In the genomic region with DNA sequence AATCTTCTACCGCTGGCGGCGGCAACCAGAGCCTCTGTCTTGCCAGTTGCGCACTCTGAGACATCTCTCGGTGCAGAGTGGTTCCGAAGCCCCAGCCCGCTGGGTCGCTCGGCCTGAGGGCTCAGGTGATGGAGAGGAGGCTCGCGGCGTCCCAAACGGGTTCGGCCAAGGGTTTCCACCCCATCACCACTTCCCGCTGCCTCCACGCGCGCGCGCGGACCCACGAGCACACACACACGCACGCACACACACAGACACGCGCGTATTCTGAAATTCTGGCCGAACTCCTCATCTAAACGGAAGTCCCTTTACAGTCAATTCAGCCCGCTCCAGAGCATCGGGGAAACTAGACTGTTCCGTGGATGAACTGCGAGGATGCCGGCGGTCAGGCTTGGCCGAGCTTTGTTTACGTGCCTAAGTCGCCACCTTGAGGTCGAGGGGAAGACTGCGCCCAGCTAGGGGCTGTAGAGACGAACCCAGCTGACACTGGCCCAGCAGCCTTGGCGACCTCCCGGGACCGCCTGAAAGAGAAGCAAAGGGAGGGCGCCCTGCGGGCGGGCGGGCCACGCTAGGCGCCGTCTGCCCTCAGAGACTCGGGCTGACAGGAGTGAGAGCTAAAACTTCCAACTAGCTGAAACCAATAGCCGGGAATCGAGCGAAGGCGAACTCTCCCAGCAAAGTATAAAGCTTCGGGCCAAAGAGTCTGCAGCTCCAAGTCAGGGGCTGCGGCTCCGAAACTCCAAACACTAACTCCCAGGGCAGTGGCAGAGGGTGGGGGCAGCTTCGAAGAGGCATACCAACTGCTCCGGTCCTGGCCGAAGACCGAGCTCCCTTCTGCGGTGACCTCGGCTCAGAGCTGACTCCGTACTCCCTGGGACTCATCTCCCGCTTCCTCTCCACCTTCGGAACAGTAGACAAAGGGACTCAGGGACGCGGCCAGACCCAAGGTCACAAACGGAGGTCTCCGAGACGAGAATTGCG, we compare ENCODE assay signal across 8 cellular contexts.
DNase-seq lines count a peak whose midpoint lies in the region; ATAC-seq and FAIRE-seq lines count a peak whose summit lies in the region.

No MANE protein-coding gene starts in this region.

- peak overlapping the region in 1 of 8 donors; percentile 36 for H3K27ac Mint-ChIP-seq in CD8-positive, alpha-beta memory T cell
- H3K27ac Mint-ChIP-seq in activated CD4-positive, alpha-beta memory T cell treated with anti-CD3 and anti-CD28 coated beads for 36 hours = no peak overlapping the region

- peaks cover 23 to 34% (median 32%) of the 10 kb centered on the region in 3 donors for H3K4me1 Mint-ChIP-seq in CD8-positive, alpha-beta memory T cell
- H3K4me1 Mint-ChIP-seq in activated CD4-positive, alpha-beta memory T cell treated with anti-CD3 and anti-CD28 coated beads for 36 hours (ENCODE audit: low read depth) = peaks cover 24% of the 10 kb centered on the region

- POLR2A ChIA-PET in CD8-positive, alpha-beta memory T cell (lab: Charles Lee) = no interaction called here
- POLR2A ChIA-PET in activated CD4-positive, alpha-beta memory T cell treated with anti-CD3 and anti-CD28 coated beads for 36 hours (lab: Charles Lee) = interaction anchor here (0.6 to 1.2 kb wide), 2 partner anchors 17 to 540 kb away, joined by 3 to 4 read pairs; no protein-coding TSS in a partner anchor

- H3K9ac ChIP-seq in mesenchymal stem cell (ENCODE audit: low read length) = peak overlapping the region; percentile 52

- no peak overlapping the region for H2BK5ac ChIP-seq in mesenchymal stem cell (ENCODE audit: low read depth, low read length, poor library complexity, severe bottlenecking)

- peaks cover 18% of the 10 kb centered on the region for H3K4me1 ChIP-seq in CD8-positive, alpha-beta memory T cell (ENCODE audit: insufficient read depth, low read length)
- H3K4me1 ChIP-seq in mesenchymal stem cell (ENCODE audit: control insufficient read depth, insufficient read depth, low read depth, low read length) = peaks cover 17% of the 10 kb centered on the region

- DNase-seq in CD8-positive, alpha-beta memory T cell = peak in 4 of 5 donors; percentile 19 to 55 (median 36)
- DNase-seq in NCI-H524 treated with DMSO at 0.1 percent for 48 hours (lab: John Stamatoyannopoulos, UW) = peak; percentile 48
- peak; percentile 82 for DNase-seq in activated CD4-positive, alpha-beta memory T cell treated with anti-CD3 and anti-CD28 coated beads for 36 hours
- peak; percentile 89 for DNase-seq in mesenchymal stem cell
- peak; percentile 36 for DNase-seq in stimulated activated CD8-positive, alpha-beta memory T cell treated with anti-CD3 and anti-CD28 coated beads, Interleukin-15, amount 100 ng/mL, for 1 hour (ENCODE audit: low read depth)

- H3K23ac ChIP-seq in mesenchymal stem cell (ENCODE audit: low read length in 2 of 2) = peak overlapping the region in 1 of 2 experiments; percentile 81

- CTCF ChIA-PET in CD8-positive, alpha-beta memory T cell (lab: Charles Lee) = interaction anchor here (1.2 to 2.6 kb wide), 2 partner anchors 8 to 18 kb away, joined by 3 to 9 read pairs; no protein-coding TSS in a partner anchor
- CTCF ChIA-PET in activated CD4-positive, alpha-beta memory T cell treated with anti-CD3 and anti-CD28 coated beads for 36 hours (lab: Charles Lee) = interaction anchor here (0.7 to 3.5 kb wide), 27 partner anchors 8 to 1514 kb away, joined by 3 to 25 read pairs (median 3); no protein-coding TSS in a partner anchor

- peaks cover 39 to 48% of the 10 kb centered on the region in 2 donors for H3K27me3 Mint-ChIP-seq in CD8-positive, alpha-beta memory T cell
- peaks cover 49% of the 10 kb centered on the region for H3K27me3 Mint-ChIP-seq in activated CD4-positive, alpha-beta memory T cell treated with anti-CD3 and anti-CD28 coated beads for 36 hours

- WGBS in mesenchymal stem cell = 1% methylated on average over 68 of the region's 74 CpGs

- no peaks in the 10 kb centered on the region for H3K36me3 Mint-ChIP-seq in CD8-positive, alpha-beta memory T cell
- H3K36me3 Mint-ChIP-seq in activated CD4-positive, alpha-beta memory T cell treated with anti-CD3 and anti-CD28 coated beads for 36 hours = peaks cover 2% of the 10 kb centered on the region

- H3K27ac ChIP-seq in CD8-positive, alpha-beta memory T cell (ENCODE audit: low read depth, low read length) = no peak overlapping the region
- no peak overlapping the region for H3K27ac ChIP-seq in mesenchymal stem cell (ENCODE audit: low read length, poor library complexity, severe bottlenecking)

- peak overlapping the region; percentile 98 for H3K4me2 ChIP-seq in mesenchymal stem cell (ENCODE audit: low read length, poor library complexity, severe bottlenecking)

- H3K14ac ChIP-seq in mesenchymal stem cell (ENCODE audit: low read length in 2 of 2) = peak overlapping the region in 1 of 2 experiments; percentile 83

- no peak overlapping the region for H2AK5ac ChIP-seq in mesenchymal stem cell (ENCODE audit: low read length, severe bottlenecking)

- H2AFZ ChIP-seq in mesenchymal stem cell (ENCODE audit: low read depth, low read length) = peak overlapping the region; percentile 60

- no peaks in the 10 kb centered on the region for H3K79me1 ChIP-seq in mesenchymal stem cell (replicated peaks; ENCODE audit: low read length, poor library complexity, severe bottlenecking)

- ATAC-seq in GM19455 (IDR thresholded peaks at IDR 0.05; ENCODE audit: unreplicated experiment) (peak; percentile 99), HG03521 (IDR thresholded peaks at IDR 0.05; ENCODE audit: unreplicated experiment) (peak; percentile 99)

- H2BK12ac ChIP-seq in mesenchymal stem cell (ENCODE audit: low read length in 2 of 2) = peak overlapping the region in 1 of 2 experiments; percentile 92

- peaks cover 0 to 12% (median 6%) of the 10 kb centered on the region in 5 donors for H3K9me3 Mint-ChIP-seq in CD8-positive, alpha-beta memory T cell
- no peaks in the 10 kb centered on the region for H3K9me3 Mint-ChIP-seq in activated CD4-positive, alpha-beta memory T cell treated with anti-CD3 and anti-CD28 coated beads for 36 hours

- peak overlapping the region; percentile 30 for H3K4me3 ChIP-seq in CD8-positive, alpha-beta memory T cell (ENCODE audit: low read length)
- peak overlapping the region; percentile 35 to 75 for H3K4me3 ChIP-seq in mesenchymal stem cell (ENCODE audit: insufficient read depth in 1 of 2, low read depth in 1 of 2, low read length in 2 of 2)

- H4K91ac ChIP-seq in mesenchymal stem cell (ENCODE audit: low read length) = no peak overlapping the region

- H3K9me3 ChIP-seq in CD8-positive, alpha-beta memory T cell (ENCODE audit: low read length) = no peaks in the 10 kb centered on the region
- peaks cover 4% of the 10 kb centered on the region for H3K9me3 ChIP-seq in mesenchymal stem cell (ENCODE audit: control insufficient read depth, low read length)

- peak overlapping the region in 1 of 2 experiments; percentile 11 for H3K4ac ChIP-seq in mesenchymal stem cell (ENCODE audit: low read depth in 1 of 2, low read length in 2 of 2)

- peak overlapping the region; percentile 64 to 88 for H3K18ac ChIP-seq in mesenchymal stem cell (ENCODE audit: low read depth in 1 of 2, low read length in 2 of 2)

- no peak overlapping the region for H2BK120ac ChIP-seq in mesenchymal stem cell (ENCODE audit: low read depth, low read length)

- peak overlapping the region in 6 of 7 donors; percentile 62 to 88 (median 76) for H3K4me3 Mint-ChIP-seq in CD8-positive, alpha-beta memory T cell
- H3K4me3 Mint-ChIP-seq in activated CD4-positive, alpha-beta memory T cell treated with anti-CD3 and anti-CD28 coated beads for 36 hours = peak overlapping the region; percentile 63

- intact Hi-C loops in activated CD4-positive, alpha-beta memory T cell treated with anti-CD3 and anti-CD28 coated beads for 36 hours (cut with micrococcal nuclease) = loop anchor here (10.0 kb wide), 1 partner anchor 1639 kb away; the partner anchor contains the start of gene CALCA

- peak overlapping the region; percentile 86 for H2BK15ac ChIP-seq in mesenchymal stem cell (ENCODE audit: low read depth, poor library complexity, severe bottlenecking)

- peak; percentile 63 for FAIRE-seq in endometrium (lab: Jason Lieb, UNC)

- peak overlapping the region; percentile 45 for H4K8ac ChIP-seq in mesenchymal stem cell (ENCODE audit: low read length)

- H3K27me3 ChIP-seq in CD8-positive, alpha-beta memory T cell (ENCODE audit: insufficient read depth, low read length, poor library complexity, severe bottlenecking) = peaks cover 37% of the 10 kb centered on the region
- H3K27me3 ChIP-seq in mesenchymal stem cell (ENCODE audit: control insufficient read depth in 1 of 2, insufficient read depth in 1 of 2, low read length in 2 of 2) = peaks cover 55 to 87% of the 10 kb centered on the region in 2 experiments

- no peaks in the 10 kb centered on the region for H3K36me3 ChIP-seq in CD8-positive, alpha-beta memory T cell (ENCODE audit: insufficient read depth, low read length)
- no peaks in the 10 kb centered on the region for H3K36me3 ChIP-seq in mesenchymal stem cell (ENCODE audit: control insufficient read depth in 1 of 2, insufficient read depth in 2 of 2, low read depth in 1 of 2, low read length in 2 of 2)

Comparison
In these comparisons a context has a peak if more than half of its experiments do, and no peak if none do; other contexts are left out.
1. DNase-seq: peak in every context shown above with its lines; median percentile 89 in mesenchymal stem cell; 82 in activated CD4-positive, alpha-beta memory T cell treated with anti-CD3 and anti-CD28 coated beads for 36 hours; 48 in NCI-H524 treated with DMSO at 0.1 percent for 48 hours; 36 in stimulated activated CD8-positive, alpha-beta memory T cell treated with anti-CD3 and anti-CD28 coated beads, Interleukin-15, amount 100 ng/mL, for 1 hour; 36 in CD8-positive, alpha-beta memory T cell.